ENCODE assay signal across 9 cellular contexts in genomic region chr1:28249879-28250295, GRCh38. TPM values are rescaled to one million over a fixed set of nuclear protein-coding genes. Genes with fewer than 3 reads are reported as not detected.
DNase-seq lines count a peak whose midpoint lies in the region; ATAC-seq and TF ChIP-seq lines count a peak whose summit lies in the region.
"Had no signal": no experiment of that assay in that cellular context is flagged by ENCODE, and none has a peak within 500 bp of the region (broad histone marks: within the 10 kb centered on the region; RNA-seq: fewer than 3 reads in every experiment).

No MANE protein-coding gene starts in this region.

- no peak overlapping the region for H3K4me2 ChIP-seq in GM23338

- H3K4me3 Mint-ChIP-seq in GM23338 (no peak overlapping the region), activated B cell treated with CpG ODN at 0.5 μM for 24 hours (peak overlapping the region; percentile 33), immature natural killer cell (peak overlapping the region in 1 of 5 donors; percentile 4)

- intact Hi-C loops in activated B cell treated with CpG ODN at 0.5 μM for 24 hours (cut with micrococcal nuclease): loop anchor here (2.0 to 5.0 kb wide), 8 partner anchors 159 to 932 kb away; partner anchors contain the start of genes GMEB1, SRSF4, STX12 and TAF12

- DNase-seq in AG10803 (ENCODE audit: low read depth) (peak; percentile 27), GM23338 (ENCODE audit: low spot score) (no peak), activated B cell treated with CpG ODN at 0.5 μM for 24 hours (no peak), immature natural killer cell (no peak), NCI-H748 (lab: John Stamatoyannopoulos, UW; ENCODE audit: unreplicated experiment) (no peak), germinal center (ENCODE audit: low spot score) (no peak), dedifferentiated amniotic fluid mesenchymal stem cell (ENCODE audit: extremely low spot score) (no peak)
- DNase-seq: activated CD4-positive, CD25-positive, alpha-beta regulatory T cell treated with anti-CD3 and anti-CD28 coated beads, Interleukin-2, amount 50 U/mL, for 72 hours had no signal

- ATAC-seq in GM23338 (no peak), activated B cell treated with CpG ODN at 0.5 μM for 24 hours (ENCODE audit: low read depth) (no peak), HG02884 (IDR thresholded peaks at IDR 0.05; ENCODE audit: unreplicated experiment) (no peak)

- H3K4me1 Mint-ChIP-seq in GM23338: peaks cover 31% of the 10 kb centered on the region
- H3K4me1 Mint-ChIP-seq in activated B cell treated with CpG ODN at 0.5 μM for 24 hours: peaks cover 44% of the 10 kb centered on the region
- peaks cover 38 to 45% of the 10 kb centered on the region in 2 donors for H3K4me1 Mint-ChIP-seq in immature natural killer cell

- no peaks in the 10 kb centered on the region for H3K27me3 ChIP-seq in GM23338 (ENCODE audit: insufficient read depth)

- no peaks in the 10 kb centered on the region; the same call in 2 of the 3 replicates for H3K9me3 Mint-ChIP-seq in GM23338
- H3K9me3 Mint-ChIP-seq in activated B cell treated with CpG ODN at 0.5 μM for 24 hours: no peaks in the 10 kb centered on the region
- no peaks in the 10 kb centered on the region for H3K9me3 Mint-ChIP-seq in immature natural killer cell

- no peak for TF ChIP-seq CTCF in AG10803 (conservative IDR thresholded peaks at IDR 0.05; ENCODE audit: low read length)
- no peak for TF ChIP-seq CTCF in GM23338 (conservative IDR thresholded peaks at IDR 0.05; ENCODE audit: low read depth in 2 of 2)
- no peak for TF ChIP-seq CTCF in activated B cell treated with CpG ODN at 0.5 μM for 24 hours (IDR thresholded peaks at IDR 0.05)

- no peaks in the 10 kb centered on the region for H3K36me3 ChIP-seq in GM23338 (ENCODE audit: insufficient read depth)

- H4K20me1 ChIP-seq in GM23338 (replicated peaks; ENCODE audit: insufficient read depth): no peaks in the 10 kb centered on the region

- H3K27ac ChIP-seq in GM23338 (ENCODE audit: low read depth): peak overlapping the region; percentile 82

- peak overlapping the region; percentile 49 for H3K27ac Mint-ChIP-seq in GM23338
- peak overlapping the region; percentile 99 for H3K27ac Mint-ChIP-seq in activated B cell treated with CpG ODN at 0.5 μM for 24 hours
- H3K27ac Mint-ChIP-seq in immature natural killer cell: peak overlapping the region in 5 of 6 donors; percentile 6 to 94 (median 48)

- CTCF ChIA-PET in activated B cell treated with CpG ODN at 0.5 μM for 24 hours (lab: Charles Lee): interaction anchor here (1.2 to 3.2 kb wide), 6 partner anchors 8 to 354 kb away, joined by 3 to 20 read pairs (median 14); partner anchors contain the start of gene MED18

- H2AFZ ChIP-seq in GM23338: no peak overlapping the region

- H3K9me2 ChIP-seq in GM23338 (ENCODE audit: insufficient read depth): no peaks in the 10 kb centered on the region

- H3K27me3 Mint-ChIP-seq in GM23338 (ENCODE audit: insufficient read depth, low read depth, poor library complexity) (peaks cover 7% of the 10 kb centered on the region), activated B cell treated with CpG ODN at 0.5 μM for 24 hours (no peaks in the 10 kb centered on the region), immature natural killer cell (ENCODE audit: low read depth in 3 of 3) (peaks cover 0 to 7% (median 3%) of the 10 kb centered on the region in 3 donors)

- no peaks in the 10 kb centered on the region for H3K79me2 ChIP-seq in GM23338 (replicated peaks; ENCODE audit: insufficient read depth)

- POLR2A ChIA-PET in activated B cell treated with CpG ODN at 0.5 μM for 24 hours (lab: Charles Lee): interaction anchor here (0.9 to 7.9 kb wide), 8 partner anchors 10 to 331 kb away, joined by 3 to 171 read pairs (median 40); partner anchors contain the start of genes ATP5IF1, DNAJC8, MED18 and PHACTR4

- H3K4me1 ChIP-seq in GM23338 (ENCODE audit: insufficient read depth): peaks cover 17% of the 10 kb centered on the region

- H3K4me3 ChIP-seq in AG10803 (ENCODE audit: low read length) (no peak overlapping the region), GM23338 (no peak overlapping the region)

- H3K36me3 Mint-ChIP-seq in GM23338 (ENCODE audit: low read depth) (peaks cover 1% of the 10 kb centered on the region; the same call in 2 of the 3 replicates), activated B cell treated with CpG ODN at 0.5 μM for 24 hours (ENCODE audit: low read depth) (peaks cover 5% of the 10 kb centered on the region), immature natural killer cell (no peaks in the 10 kb centered on the region)

- H3F3A ChIP-seq in GM23338 (replicated peaks; ENCODE audit: low read depth): no peaks in the 10 kb centered on the region; the same call in 1 of the 2 replicates

TF ChIP-seq in GM23338, 12 proteins besides CTCF, POLR2A, EP300 and RAD21 (continues in another document):
- TF ChIP-seq ZNF462 (CRISPR knock-in tag; IDR thresholded peaks at IDR 0.05) (no peak), POLR2AphosphoS5 (IDR thresholded peaks at IDR 0.05; ENCODE audit: low read depth) (no peak), NANOG (IDR thresholded peaks at IDR 0.05; ENCODE audit: borderline replicate concordance) (no peak)

RNA-seq across cellular contexts. Expression of gene SESN2, which starts 9.4 kb away (rescaled TPM):
- total RNA-seq in GM23338 (2014; rRNA removed; shearing (Covaris generic)): 43.6 and 52.1 TPM in 2 replicates
- polyA plus RNA-seq in GM23338 (2016; fragmentation: Nextera tagmentation; extraction: Ambion mirVana) (20.8 and 22.8 TPM in 2 replicates), immature natural killer cell (10 to 100 TPM; 10.2 to 23.5 (median 14.0) TPM)
- 19.5 and 19.8 TPM in 2 replicates for total RNA-seq in activated B cell treated with CpG ODN at 0.5 μM for 24 hours

RNA-seq across cellular contexts. Expression of gene ATP5IF1, which starts 14.0 kb away (rescaled TPM):
- 230 and 282 TPM in 2 replicates for total RNA-seq in GM23338 (2014; rRNA removed; shearing (Covaris generic))
- 1,325 and 1,405 TPM in 2 replicates for polyA plus RNA-seq in GM23338 (2016; fragmentation: Nextera tagmentation; extraction: Ambion mirVana)
- total RNA-seq in activated B cell treated with CpG ODN at 0.5 μM for 24 hours: 87.0 and 104 TPM in 2 replicates
- polyA plus RNA-seq in immature natural killer cell: 100 to 1,000 TPM; 462 to 960 (median 728) TPM

RNA-seq across cellular contexts. Expression of gene DNAJC8, which starts 17.1 kb away (rescaled TPM):
- 67.3 and 71.0 TPM in 2 replicates for total RNA-seq in GM23338 (2014; rRNA removed; shearing (Covaris generic))
- polyA plus RNA-seq in GM23338 (2016; fragmentation: Nextera tagmentation; extraction: Ambion mirVana): 208 and 210 TPM in 2 replicates
- 103 and 104 TPM in 2 replicates for total RNA-seq in activated B cell treated with CpG ODN at 0.5 μM for 24 hours
- polyA plus RNA-seq in immature natural killer cell: 100 to 1,000 TPM; 197 to 269 (median 205) TPM

Comparison
In these comparisons a context has a peak if more than half of its experiments do, and no peak if none do; other contexts are left out.
1. H3K27ac Mint-ChIP-seq: peak in every context shown above with its lines; median percentile 99 in activated B cell treated with CpG ODN at 0.5 μM for 24 hours; 49 in GM23338; 48 in immature natural killer cell.